Comparison of ENCODE assay signal across 13 cellular contexts in the genomic region with DNA sequence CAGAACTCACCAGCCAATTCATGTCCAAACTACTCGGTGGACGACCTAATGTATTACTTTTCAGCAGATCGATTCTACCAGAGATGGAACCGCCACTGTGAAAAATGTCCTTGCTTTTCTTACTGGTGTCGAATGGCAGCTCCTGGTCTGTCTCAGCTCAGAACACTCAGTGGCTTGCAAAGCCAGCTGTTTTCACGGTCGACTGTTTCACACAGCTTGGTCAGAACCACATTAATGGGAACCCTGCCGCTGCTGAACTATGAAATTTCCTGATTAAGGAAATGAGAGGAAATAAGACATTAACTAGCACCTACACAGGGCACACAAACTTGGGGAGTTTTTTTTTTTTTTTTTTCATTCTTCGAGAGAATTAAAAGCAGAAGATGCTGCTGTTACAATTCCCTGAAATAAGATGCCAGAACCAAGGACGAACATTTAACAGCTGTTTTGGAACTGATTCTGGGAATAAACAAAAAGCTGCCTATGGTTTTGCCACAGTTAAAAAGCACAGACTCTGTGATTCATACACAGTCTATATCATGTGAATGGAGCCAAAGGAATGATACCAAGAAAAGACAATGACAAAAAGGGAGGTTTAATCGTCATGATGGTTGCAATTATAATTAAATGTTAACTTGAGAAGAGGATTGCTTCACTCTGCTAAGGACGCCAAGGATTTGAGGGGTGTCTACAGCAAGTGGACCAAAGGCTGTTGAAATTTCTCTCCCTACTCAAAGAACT. TPM values are rescaled to one million over a fixed set of nuclear protein-coding genes. Genes with fewer than 3 reads are reported as not detected.
DNase-seq lines count a peak whose midpoint lies in the region; ATAC-seq and TF ChIP-seq lines count a peak whose summit lies in the region.
"Had no signal": no experiment of that assay in that cellular context is flagged by ENCODE, and none has a peak within 500 bp of the region (broad histone marks: within the 10 kb centered on the region; RNA-seq: fewer than 3 reads in every experiment).

No MANE protein-coding gene starts in this region.

- no peak for TF ChIP-seq EP300 in stomach (IDR thresholded peaks at IDR 0.05)

- DNase-seq in GM23248 (peak; percentile 63), NCI-H69 (lab: John Stamatoyannopoulos, UW) (peak; percentile 6), glomerular visceral epithelial cell (ENCODE audit: extremely low spot score) (peak; percentile 44), stomach (no peak), left colon (no peak), erythroblast (lab: John Stamatoyannopoulos, UW) (no peak), 8988T (no peak)
- DNase-seq: activated T-cell treated with anti-CD3 and anti-CD28 coated beads, Interleukin-2, amount 50 U/mL, for 24 hours; GDM1; NK-92 treated with Interleukin-12 subunit alpha and Interleukin-12 subunit beta, amount 100 ng/mL, for 24 hours; occipital lobe had no signal

- in situ Hi-C loops in GM23248 (cut with MboI), result no loop called here

- H3K4me3 ChIP-seq in GM23248 (peak overlapping the region; percentile 56), stomach (no peak overlapping the region)
- H3K4me3 ChIP-seq: coronary artery had no signal

- no peaks in the 10 kb centered on the region for H3K36me3 ChIP-seq in GM23248 (ENCODE audit: low read depth)
- no peaks in the 10 kb centered on the region for H3K36me3 ChIP-seq in stomach

- peak overlapping the region; percentile 59 for H3K9ac ChIP-seq in GM23248
- H3K9ac ChIP-seq: KMS-11 had no signal

- TF ChIP-seq POLR2A in stomach (IDR thresholded peaks at IDR 0.05), result no peak
- TF ChIP-seq POLR2A in erythroblast (IDR thresholded peaks at IDR 0.05; ENCODE audit: low read length), result no peak

- intact Hi-C loops in stomach (cut with DNase I; ENCODE audit: low total_unique reads), result no loop called here
- intact Hi-C loops in left colon (cut with DNase I, micrococcal nuclease), result no loop called here

- WGBS in GM23248 (ENCODE audit: low coverage in 1 of 2, low lambda C conversion rate in 2 of 2, missing lambda C conversion rate in 2 of 2), 2 experiments, result 2% methylated on average over 11 to 12 of the region's 12 CpGs
- 41 to 53% (median 44%) methylated on average over 11 to 12 of the region's 12 CpGs for WGBS in stomach, 5 donors

- H3K9me3 ChIP-seq in GM23248 (ENCODE audit: low read depth), result no peaks in the 10 kb centered on the region
- H3K9me3 ChIP-seq in stomach, result no peaks in the 10 kb centered on the region

- H3K4me1 ChIP-seq in GM23248 (ENCODE audit: insufficient read depth) (peaks cover 13% of the 10 kb centered on the region), stomach (peaks cover 0 to 14% (median 0%) of the 10 kb centered on the region in 4 donors)

- no peaks in the 10 kb centered on the region for H4K20me1 ChIP-seq in GM23248 (ENCODE audit: insufficient read depth)

- no peaks in the 10 kb centered on the region for H3K79me2 ChIP-seq in GM23248 (ENCODE audit: insufficient read depth)

- H3K4me2 ChIP-seq in GM23248 (ENCODE audit: unreplicated experiment), result peak overlapping the region; percentile 70
- H3K4me2 ChIP-seq: KMS-11 had no signal

- H2AFZ ChIP-seq in GM23248, result peak overlapping the region; percentile 77

- H3K27ac ChIP-seq in GM23248 (peak overlapping the region; percentile 64), stomach (peak overlapping the region in 3 of 5 donors; percentile 14 to 60 (median 27))
- H3K27ac ChIP-seq: coronary artery, KMS-11 had no signal

- H3K27me3 ChIP-seq in GM23248 (replicated peaks; ENCODE audit: insufficient read depth) (no peaks in the 10 kb centered on the region), stomach (peaks cover 0 to 6% (median 0%) of the 10 kb centered on the region in 3 donors)

- no peak for ATAC-seq in left colon

- TF ChIP-seq CTCF in stomach (IDR thresholded peaks at IDR 0.05), result no peak

- no peaks in the 10 kb centered on the region for H3K9me2 ChIP-seq in GM23248 (ENCODE audit: insufficient read depth)

- H3F3A ChIP-seq in GM23248 (ENCODE audit: insufficient read depth), result peaks cover 6% of the 10 kb centered on the region

RNA-seq across cellular contexts. Expression of gene SUPT20HL2, which starts 31.3 kb away (rescaled TPM):
- not detected in 2 replicates for total RNA-seq in GM23248 (2014; rRNA removed; shearing (Covaris generic))
- polyA plus RNA-seq in GM23248 (2016; fragmentation: Nextera tagmentation; extraction: Ambion mirVana), result not detected in 2 replicates
- not detected for total RNA-seq in stomach
- not detected for polyA plus RNA-seq in stomach
- total RNA-seq in left colon, result not detected
- total RNA-seq: occipital lobe had no signal

Comparison
In these comparisons a context has a peak if more than half of its experiments do, and no peak if none do; other contexts are left out.
1. DNase-seq: peak in GM23248 (single experiment), NCI-H69 (single experiment) and glomerular visceral epithelial cell (single experiment); none in stomach (single experiment), left colon (0 of 2), erythroblast (0 of 2) and 8988T (single experiment).